ENCODE assay signal across 8 cellular contexts in the genomic region with DNA sequence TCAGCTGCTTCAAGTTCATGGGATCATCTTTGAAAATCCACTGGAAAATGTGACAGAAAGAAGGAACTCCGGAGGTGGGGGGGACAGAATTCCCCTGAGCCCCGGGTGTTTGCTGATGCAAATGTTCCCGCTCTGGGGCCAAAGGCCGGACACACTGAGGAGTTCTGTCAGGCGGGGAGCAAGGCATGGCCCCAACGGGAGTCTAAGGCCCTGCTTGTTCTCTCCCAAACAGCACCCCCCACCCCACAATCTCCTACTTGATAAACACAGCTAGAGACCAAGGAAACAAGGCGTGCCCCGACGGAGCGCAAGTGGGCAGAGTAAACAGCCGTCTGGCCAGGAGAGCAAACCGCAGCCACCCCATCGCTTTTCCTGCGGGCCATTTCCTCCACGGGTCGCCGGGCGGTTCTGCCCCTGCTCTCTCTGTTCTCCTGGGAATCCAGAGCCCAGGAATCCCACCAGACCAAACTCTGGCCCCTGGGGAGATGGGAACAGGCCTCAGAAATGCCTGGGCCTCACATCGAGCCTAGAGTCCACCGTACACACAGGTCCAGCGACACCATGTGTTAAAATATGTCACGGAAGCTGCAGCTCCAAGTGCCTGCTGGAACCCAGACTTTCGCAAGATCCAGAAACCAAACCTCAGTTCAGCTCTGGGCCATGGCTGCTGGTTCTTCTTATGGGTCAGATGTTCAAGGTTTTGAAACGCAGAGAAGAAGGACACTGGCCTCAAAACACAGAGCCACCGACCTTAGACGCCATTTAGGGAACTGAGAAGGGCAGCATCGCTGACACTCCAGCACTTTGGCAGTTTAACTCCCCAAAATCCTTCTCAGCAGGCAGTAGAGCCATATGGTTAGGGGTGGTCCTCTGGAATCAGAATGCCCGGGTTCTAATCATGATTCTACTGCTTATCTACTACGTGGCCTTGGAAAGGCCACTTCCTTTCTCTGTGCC.
A peak's percentile ranks its signal among the peaks of the same experiment; 100 is the strongest.
DNase-seq lines count a peak whose midpoint lies in the region; ATAC-seq and TF ChIP-seq lines count a peak whose summit lies in the region.

No MANE protein-coding gene starts in this region.

- H3K27ac Mint-ChIP-seq in activated naive CD8-positive, alpha-beta T cell treated with anti-CD3 and anti-CD28 coated beads, Interleukin-2, amount 50 U/mL, for 24 hours, result peak overlapping the region; percentile 47
- H3K27ac Mint-ChIP-seq in stimulated activated effector memory CD8-positive, alpha-beta T cell treated with anti-CD3 and anti-CD28 coated beads, Interleukin-12 subunit alpha, Interleukin-12 subunit beta, amount 100 ng/mL, for 72 hours, result peak overlapping the region; percentile 87

- no peak for ATAC-seq in activated naive CD8-positive, alpha-beta T cell treated with anti-CD3 and anti-CD28 coated beads, Interleukin-2, amount 50 U/mL, for 24 hours
- no peak for ATAC-seq in stimulated activated effector memory CD8-positive, alpha-beta T cell treated with anti-CD3 and anti-CD28 coated beads, Interleukin-12 subunit alpha, Interleukin-12 subunit beta, amount 100 ng/mL, for 72 hours
- no peak for ATAC-seq in HG03135 (IDR thresholded peaks at IDR 0.05; ENCODE audit: unreplicated experiment)

- CTCF ChIA-PET in HEK293 (lab: Yijun Ruan, JAX), result no interaction called here

- POLR2A ChIA-PET in HEK293 (lab: Yijun Ruan, JAX), result no interaction called here

- no peak overlapping the region for H3K27ac ChIP-seq in HEK293 (ENCODE audit: extremely low read depth, low read depth, low read length)

- H3K4me3 ChIP-seq in HEK293 (ENCODE audit: low read depth, low read length), result no peak overlapping the region

- H3K36me3 Mint-ChIP-seq in activated naive CD8-positive, alpha-beta T cell treated with anti-CD3 and anti-CD28 coated beads, Interleukin-2, amount 50 U/mL, for 24 hours (ENCODE audit: low read depth), result peaks cover 43% of the 10 kb centered on the region
- H3K36me3 Mint-ChIP-seq in stimulated activated effector memory CD8-positive, alpha-beta T cell treated with anti-CD3 and anti-CD28 coated beads, Interleukin-12 subunit alpha, Interleukin-12 subunit beta, amount 100 ng/mL, for 72 hours, result peaks cover 94% of the 10 kb centered on the region

- H3K4me1 ChIP-seq in HEK293 (ENCODE audit: control insufficient read depth, insufficient read depth, low read length), result no peaks in the 10 kb centered on the region

- H3K27me3 Mint-ChIP-seq in activated naive CD8-positive, alpha-beta T cell treated with anti-CD3 and anti-CD28 coated beads, Interleukin-2, amount 50 U/mL, for 24 hours, result no peaks in the 10 kb centered on the region

- peaks cover 66% of the 10 kb centered on the region for H3K4me1 Mint-ChIP-seq in activated naive CD8-positive, alpha-beta T cell treated with anti-CD3 and anti-CD28 coated beads, Interleukin-2, amount 50 U/mL, for 24 hours
- H3K4me1 Mint-ChIP-seq in stimulated activated effector memory CD8-positive, alpha-beta T cell treated with anti-CD3 and anti-CD28 coated beads, Interleukin-12 subunit alpha, Interleukin-12 subunit beta, amount 100 ng/mL, for 72 hours, result peaks cover 92% of the 10 kb centered on the region

- no peaks in the 10 kb centered on the region for H3K9me3 Mint-ChIP-seq in activated naive CD8-positive, alpha-beta T cell treated with anti-CD3 and anti-CD28 coated beads, Interleukin-2, amount 50 U/mL, for 24 hours
- no peaks in the 10 kb centered on the region for H3K9me3 Mint-ChIP-seq in stimulated activated effector memory CD8-positive, alpha-beta T cell treated with anti-CD3 and anti-CD28 coated beads, Interleukin-12 subunit alpha, Interleukin-12 subunit beta, amount 100 ng/mL, for 72 hours

- peaks cover 0 to 8% of the 10 kb centered on the region in 2 experiments; a peak in 1 of 3 replicates for H3K36me3 ChIP-seq in HEK293 (ENCODE audit: control insufficient read depth in 2 of 2, insufficient read depth in 1 of 2, low read length in 2 of 2)

- TF ChIP-seq CTCF in HEK293 (tag by site-specific recombination; IDR thresholded peaks at IDR 0.05), result no peak

- no peaks in the 10 kb centered on the region for H3K9me3 ChIP-seq in HEK293 (ENCODE audit: control insufficient read depth, insufficient read depth, low read depth, low read length)

- no peak overlapping the region for H3K4me3 Mint-ChIP-seq in activated naive CD8-positive, alpha-beta T cell treated with anti-CD3 and anti-CD28 coated beads, Interleukin-2, amount 50 U/mL, for 24 hours
- H3K4me3 Mint-ChIP-seq in stimulated activated effector memory CD8-positive, alpha-beta T cell treated with anti-CD3 and anti-CD28 coated beads, Interleukin-12 subunit alpha, Interleukin-12 subunit beta, amount 100 ng/mL, for 72 hours, result peak overlapping the region; percentile 92

- DNase-seq in activated naive CD8-positive, alpha-beta T cell treated with anti-CD3 and anti-CD28 coated beads, Interleukin-2, amount 50 U/mL, for 24 hours, result no peak
- peak in 31 of 51 donors; percentile 23 to 81 (median 53) for DNase-seq in hypothalamus (lab: John Stamatoyannopoulos, UW)
- DNase-seq in stimulated activated effector memory CD8-positive, alpha-beta T cell treated with anti-CD3 and anti-CD28 coated beads, Interleukin-12 subunit alpha, Interleukin-12 subunit beta, amount 100 ng/mL, for 72 hours (ENCODE audit: low spot score in 2 of 2), result no peak
- DNase-seq in NCI-H2227 treated with DMSO at 0.1 percent for 48 hours (lab: John Stamatoyannopoulos, UW), result no peak
- no peak for DNase-seq in kidney glomerular epithelial cell (lab: John Stamatoyannopoulos, UW)
- DNase-seq in cerebellar cortex (ENCODE audit: low spot score), result no peak

TF ChIP-seq in HEK293, 187 proteins besides CTCF, POLR2A, EP300 and RAD21:
- TF ChIP-seq YY1 (tag by site-specific recombination; IDR thresholded peaks at IDR 0.05), result no peak
- peak; percentile 71 for TF ChIP-seq ZIC2 (tag by site-specific recombination; IDR thresholded peaks at IDR 0.05)
TF ChIP-seq in HEK293: peak in this region for 1.

Comparison
In these comparisons a context has a peak if more than half of its experiments do, and no peak if none do; other contexts are left out.
1. DNase-seq: peak in hypothalamus (31 of 51); none in activated naive CD8-positive, alpha-beta T cell treated with anti-CD3 and anti-CD28 coated beads, Interleukin-2, amount 50 U/mL, for 24 hours (single experiment), stimulated activated effector memory CD8-positive, alpha-beta T cell treated with anti-CD3 and anti-CD28 coated beads, Interleukin-12 subunit alpha, Interleukin-12 subunit beta, amount 100 ng/mL, for 72 hours (0 of 2), NCI-H2227 treated with DMSO at 0.1 percent for 48 hours (single experiment), kidney glomerular epithelial cell (single experiment) and cerebellar cortex (single experiment).